Comparison of ENCODE assay signal across 22 cellular contexts in genomic region chr4:4887426-4887825, GRCh38.
"Had no signal": no experiment of that assay in that cellular context is flagged by ENCODE, and none has a peak within 500 bp of the region (broad histone marks: within the 10 kb centered on the region; RNA-seq: fewer than 3 reads in every experiment).

No MANE protein-coding gene starts in this region.

- H3K4me3 ChIP-seq: colonic mucosa, dorsolateral prefrontal cortex, esophagus muscularis mucosa, gastroesophageal sphincter, heart left ventricle, hepatocyte, left lung, lower lobe of right lung, mucosa of descending colon had no signal

- H3K4me1 ChIP-seq: colonic mucosa, esophagus muscularis mucosa, foreskin keratinocyte, gastroesophageal sphincter, heart left ventricle, left lung, lower lobe of right lung had no signal

- H3K36me3 ChIP-seq: colonic mucosa, esophagus muscularis mucosa, gastroesophageal sphincter, heart left ventricle, left lung, lower lobe of right lung had no signal

- H3K27me3 ChIP-seq: colonic mucosa had no signal

- H3K27ac ChIP-seq: colonic mucosa, dorsolateral prefrontal cortex, esophagus muscularis mucosa, foreskin keratinocyte, gastroesophageal sphincter, heart left ventricle, hepatocyte, left lung, lower lobe of right lung had no signal

- H3K9me3 ChIP-seq: colonic mucosa, esophagus muscularis mucosa, gastroesophageal sphincter, heart left ventricle, left lung, lower lobe of right lung, mucosa of descending colon had no signal

- ATAC-seq: foreskin keratinocyte, gastroesophageal sphincter, heart left ventricle, left colon, left lung, left ventricle myocardium superior, lower lobe of right lung, mucosa of descending colon had no signal

- DNase-seq: colonic mucosa; dermis blood vessel endothelial cell; dorsolateral prefrontal cortex; effector CD4-positive, alpha-beta T cell; effector memory CD4-positive, alpha-beta T cell; foreskin keratinocyte; heart left ventricle; hypothalamus; immature natural killer cell; islet precursor cell; kidney; kidney glomerular epithelial cell; left colon; left lung; left ventricle myocardium superior; lower lobe of right lung; mesenchymal stem cell; mucosa of descending colon; naive B cell had no signal
